Comparison of ENCODE assay signal across 8 cellular contexts in the genomic region with DNA sequence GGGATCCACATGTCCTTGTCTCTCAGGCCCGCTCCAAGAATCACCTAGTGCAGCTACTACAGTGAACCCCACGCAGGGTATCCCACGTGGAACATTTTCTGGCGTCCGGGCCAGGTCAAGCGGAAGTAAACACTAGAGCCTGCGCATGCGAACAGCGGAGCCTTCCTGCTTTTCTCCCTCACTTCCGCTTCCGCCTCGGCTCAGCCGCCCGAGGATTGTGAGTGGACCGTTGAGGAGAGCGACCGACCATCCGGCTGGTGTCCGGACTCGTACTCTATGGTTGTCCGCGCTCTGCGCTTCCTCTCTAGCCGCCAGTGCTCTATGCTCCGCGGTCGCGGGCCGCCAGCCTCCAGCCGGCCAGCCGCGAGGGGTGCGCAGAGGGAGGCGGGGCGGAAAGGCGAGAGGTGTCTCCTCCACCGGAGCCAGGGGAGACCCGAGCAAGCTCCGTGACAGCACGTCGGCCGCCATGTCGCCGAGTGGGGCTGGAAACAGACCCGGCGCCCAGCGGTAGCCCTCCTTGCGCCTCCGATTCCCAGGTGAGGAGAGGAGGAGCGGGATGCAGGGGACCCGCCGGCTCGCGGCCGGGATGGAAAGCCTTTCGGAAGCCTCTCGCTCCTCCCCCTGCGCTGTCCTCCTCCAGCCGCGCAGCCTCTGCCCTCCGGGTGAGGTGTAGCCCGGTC. TPM values are rescaled to one million over a fixed set of nuclear protein-coding genes. Genes with fewer than 3 reads are reported as not detected.
DNase-seq lines count a peak whose midpoint lies in the region; ATAC-seq and TF ChIP-seq lines count a peak whose summit lies in the region.

A gene with protein sequence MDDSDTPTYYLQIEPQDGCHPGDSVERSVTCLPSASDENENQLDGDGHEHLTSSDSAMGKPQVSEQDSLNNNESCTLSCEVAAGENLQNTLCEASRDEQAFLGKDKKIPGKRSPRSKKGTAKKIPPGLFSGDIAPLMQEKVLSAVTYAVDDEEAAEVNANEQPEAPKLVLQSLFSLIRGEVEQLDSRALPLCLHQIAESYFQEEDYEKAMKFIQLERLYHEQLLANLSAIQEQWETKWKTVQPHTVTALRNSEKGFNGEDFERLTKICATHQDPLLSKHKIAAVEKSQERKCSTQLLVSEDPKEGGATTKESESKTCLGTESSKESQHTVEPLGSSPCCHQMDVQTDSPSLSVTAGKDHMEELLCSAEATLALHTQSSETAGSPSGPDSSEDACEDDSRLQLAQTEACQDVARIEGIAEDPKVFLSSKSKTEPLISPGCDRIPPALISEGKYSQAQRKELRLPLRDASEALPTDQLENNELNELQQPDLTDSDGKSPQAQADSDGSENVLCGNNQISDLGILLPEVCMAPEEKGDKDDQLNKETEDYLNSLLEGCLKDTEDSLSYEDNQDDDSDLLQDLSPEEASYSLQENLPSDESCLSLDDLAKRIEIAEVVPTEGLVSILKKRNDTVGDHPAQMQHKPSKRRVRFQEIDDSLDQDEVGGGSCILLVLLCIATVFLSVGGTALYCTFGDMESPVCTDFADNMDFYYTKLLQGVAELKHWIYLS (plus strand): TSS at position 329 of the 680 bp plus-strand sequence. CDS start 25,107 bp downstream, outside the sequence.
A gene with protein sequence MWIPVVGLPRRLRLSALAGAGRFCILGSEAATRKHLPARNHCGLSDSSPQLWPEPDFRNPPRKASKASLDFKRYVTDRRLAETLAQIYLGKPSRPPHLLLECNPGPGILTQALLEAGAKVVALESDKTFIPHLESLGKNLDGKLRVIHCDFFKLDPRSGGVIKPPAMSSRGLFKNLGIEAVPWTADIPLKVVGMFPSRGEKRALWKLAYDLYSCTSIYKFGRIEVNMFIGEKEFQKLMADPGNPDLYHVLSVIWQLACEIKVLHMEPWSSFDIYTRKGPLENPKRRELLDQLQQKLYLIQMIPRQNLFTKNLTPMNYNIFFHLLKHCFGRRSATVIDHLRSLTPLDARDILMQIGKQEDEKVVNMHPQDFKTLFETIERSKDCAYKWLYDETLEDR (minus strand): TSS at position 134 of the 680 bp plus-strand sequence. CDS start 123 bp downstream, at position 11.

- H3K9ac ChIP-seq in duodenal mucosa (ENCODE audit: low read depth in 1 of 2, low read length in 2 of 2), result peak within 1 kb of the TSS; percentile 90 to 99

- no peaks in the 10 kb centered on the region for H3K9me3 Mint-ChIP-seq in activated CD4-positive, alpha-beta memory T cell treated with anti-CD3 and anti-CD28 coated beads, Interleukin-2, amount 10 ng/mL, durations not matched to agents 7 days and 5 days

- 0% methylated on average over 12 of the region's 62 CpGs for WGBS in right lobe of liver (ENCODE audit: insufficient coverage, low coverage, low lambda C conversion rate, missing lambda C conversion rate)

- CTCF ChIA-PET in activated CD4-positive, alpha-beta memory T cell treated with anti-CD3 and anti-CD28 coated beads, Interleukin-2, amount 10 ng/mL, durations not matched to agents 7 days and 5 days (lab: Charles Lee), result interaction anchor here (0.9 to 1.2 kb wide), 3 partner anchors 36 to 68 kb away, joined by 3 read pairs; no protein-coding TSS in a partner anchor

- intact Hi-C loops in right lobe of liver (cut with DNase I), result no loop called here

- no peaks in the 10 kb centered on the region for H3K27me3 Mint-ChIP-seq in activated CD4-positive, alpha-beta memory T cell treated with anti-CD3 and anti-CD28 coated beads, Interleukin-2, amount 10 ng/mL, durations not matched to agents 7 days and 5 days

- POLR2A ChIA-PET in activated CD4-positive, alpha-beta memory T cell treated with anti-CD3 and anti-CD28 coated beads, Interleukin-2, amount 10 ng/mL, durations not matched to agents 7 days and 5 days (lab: Charles Lee), result interaction anchor here (0.7 to 2.2 kb wide), 14 partner anchors 12 to 644 kb away, joined by 3 to 7 read pairs (median 4); a partner anchor contains a TSS

- peak within 1 kb of the TSS; percentile 92 for H3K4me3 Mint-ChIP-seq in activated CD4-positive, alpha-beta memory T cell treated with anti-CD3 and anti-CD28 coated beads, Interleukin-2, amount 10 ng/mL, durations not matched to agents 7 days and 5 days

- peaks cover 13% of the 10 kb centered on the region for H3K36me3 Mint-ChIP-seq in activated CD4-positive, alpha-beta memory T cell treated with anti-CD3 and anti-CD28 coated beads, Interleukin-2, amount 10 ng/mL, durations not matched to agents 7 days and 5 days (ENCODE audit: low read depth)

- peak within 1 kb of the TSS; percentile 94 for H3K27ac Mint-ChIP-seq in activated CD4-positive, alpha-beta memory T cell treated with anti-CD3 and anti-CD28 coated beads, Interleukin-2, amount 10 ng/mL, durations not matched to agents 7 days and 5 days

- H3K27ac ChIP-seq in duodenal mucosa (ENCODE audit: low read depth, low read length), result peak within 1 kb of the TSS; percentile 91
- H3K27ac ChIP-seq in right lobe of liver, result peak within 1 kb of the TSS; percentile 87 to 91 (median 90)

- peak; percentile 98 for DNase-seq in CD1c-positive myeloid dendritic cell (ENCODE audit: extremely low spot score)
- DNase-seq in NCI-H82 (lab: John Stamatoyannopoulos, UW), result peak; percentile 100
- DNase-seq in activated CD4-positive, alpha-beta memory T cell treated with anti-CD3 and anti-CD28 coated beads, Interleukin-2, amount 10 ng/mL, durations not matched to agents 7 days and 5 days, result peak; percentile 95
- peak; percentile 98 to 99 (median 99) for DNase-seq in right lobe of liver
- DNase-seq in stimulated activated CD4-positive, alpha-beta T cell treated with anti-CD3 and anti-CD28 coated beads, Interleukin-4, amount 100 ng/mL, for 4 hours, result peak; percentile 89 to 91

- peaks cover 35 to 36% of the 10 kb centered on the region in 2 donors for H3K4me1 ChIP-seq in duodenal mucosa (ENCODE audit: control insufficient read depth in 1 of 2, insufficient read depth in 2 of 2, low read length in 2 of 2)
- H3K4me1 ChIP-seq in right lobe of liver, result peaks cover 0 to 16% (median 6%) of the 10 kb centered on the region in 4 donors

- ATAC-seq in GM19397 (IDR thresholded peaks at IDR 0.05; ENCODE audit: unreplicated experiment) (peak; percentile 95), HG03571 (IDR thresholded peaks at IDR 0.05; ENCODE audit: unreplicated experiment) (peak; percentile 94), right lobe of liver (peak; percentile 97 to 99 (median 98))

- H3K4me3 ChIP-seq in duodenal mucosa (ENCODE audit: low read depth in 1 of 2, low read length in 2 of 2), result peak within 1 kb of the TSS; percentile 92 to 99
- peak within 1 kb of the TSS; percentile 89 to 92 (median 92) for H3K4me3 ChIP-seq in right lobe of liver

- H3K36me3 ChIP-seq in duodenal mucosa (ENCODE audit: control insufficient read depth in 1 of 2, insufficient read depth in 2 of 2, low read length in 2 of 2) (peaks cover 0 to 4% of the 10 kb centered on the region in 2 donors), right lobe of liver (peaks cover 0 to 8% (median 0%) of the 10 kb centered on the region in 4 donors)

- H3K9me3 ChIP-seq in duodenal mucosa (ENCODE audit: control insufficient read depth in 1 of 2, low read length in 2 of 2) (no peaks in the 10 kb centered on the region), right lobe of liver (no peaks in the 10 kb centered on the region)

- H3K4me1 Mint-ChIP-seq in activated CD4-positive, alpha-beta memory T cell treated with anti-CD3 and anti-CD28 coated beads, Interleukin-2, amount 10 ng/mL, durations not matched to agents 7 days and 5 days, result peaks cover 47% of the 10 kb centered on the region

- TF ChIP-seq CTCF in right lobe of liver (IDR thresholded peaks at IDR 0.05), result no peak

- H3K27me3 ChIP-seq in duodenal mucosa (ENCODE audit: control insufficient read depth in 1 of 2, insufficient read depth in 2 of 2, low read length in 2 of 2) (no peaks in the 10 kb centered on the region), right lobe of liver (no peaks in the 10 kb centered on the region)

- peak; percentile 94 for TF ChIP-seq POLR2A in right lobe of liver (IDR thresholded peaks at IDR 0.05)

RNA-seq across cellular contexts. Expression of the first gene that starts in this region (rescaled TPM):
- 10 to 100 TPM; 36.2 to 39.3 TPM for total RNA-seq in activated CD4-positive, alpha-beta memory T cell treated with anti-CD3 and anti-CD28 coated beads, Interleukin-2, amount 10 ng/mL, durations not matched to agents 7 days and 5 days
- total RNA-seq in right lobe of liver, result 10 to 100 TPM in 5 of 6 experiments, 1 to 10 TPM in 1; 9.8 to 21.7 (median 14.6) TPM

RNA-seq across cellular contexts. Expression of the second gene that starts in this region (rescaled TPM):
- 1 to 10 TPM; 7.4 to 9.0 TPM for total RNA-seq in activated CD4-positive, alpha-beta memory T cell treated with anti-CD3 and anti-CD28 coated beads, Interleukin-2, amount 10 ng/mL, durations not matched to agents 7 days and 5 days
- 10 to 100 TPM; 13.1 to 24.8 (median 19.6) TPM for total RNA-seq in right lobe of liver

Comparison
In these comparisons a context has a peak if more than half of its experiments do, and no peak if none do; other contexts are left out.
1. Peak in every context shown above with its lines: DNase-seq, ATAC-seq, H3K4me3 ChIP-seq and H3K27ac ChIP-seq.